ENCODE assay signal across 8 cellular contexts in the genomic region with DNA sequence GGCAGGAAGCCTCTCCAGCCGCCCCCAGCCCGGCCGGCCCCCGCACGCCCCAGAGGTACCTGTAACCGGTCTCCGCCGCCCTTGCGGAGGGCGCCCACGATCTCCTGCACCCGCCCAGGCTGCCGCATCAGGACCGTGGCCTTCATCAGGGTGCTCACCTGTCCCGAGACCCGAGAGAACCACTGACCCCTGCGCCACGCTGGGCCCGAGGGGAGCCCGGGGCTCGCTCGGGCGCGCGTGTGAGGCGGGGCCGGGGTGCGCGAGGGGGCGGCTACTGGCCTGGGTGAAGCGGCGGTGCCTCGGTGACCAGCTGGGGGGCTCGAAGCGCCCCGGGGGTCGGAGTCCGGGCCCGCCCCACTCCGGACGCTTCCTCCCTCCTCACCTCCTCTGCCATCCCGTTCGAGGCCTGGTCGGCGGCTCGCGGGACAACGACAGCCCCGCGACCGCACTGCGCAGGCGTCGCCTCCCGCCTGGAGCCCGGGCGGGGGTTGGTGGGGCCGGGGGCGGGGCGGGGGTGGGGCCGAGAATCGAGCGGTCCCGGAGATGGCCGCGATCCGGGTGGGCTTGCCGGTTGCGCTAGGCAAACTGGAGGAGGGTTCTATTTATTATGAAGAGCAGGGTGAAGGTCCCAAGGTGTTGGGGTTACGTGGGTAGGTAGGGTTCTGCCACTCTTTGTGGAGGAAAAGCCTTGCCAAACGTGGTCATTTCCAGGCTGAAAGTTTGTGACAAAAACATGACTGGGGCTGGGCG. TPM values are rescaled to one million over a fixed set of nuclear protein-coding genes. Genes with fewer than 3 reads are reported as not detected.
DNase-seq lines count a peak whose midpoint lies in the region; ATAC-seq and TF ChIP-seq lines count a peak whose summit lies in the region.

Gene NT5C3B (minus strand): TSS at position 433 of the 750 bp plus-strand sequence. CDS start 39 bp downstream, at position 394.

- no peaks in the 10 kb centered on the region for H3K27me3 ChIP-seq in CD8-positive, alpha-beta T cell (ENCODE audit: insufficient read depth, low read length)
- no peaks in the 10 kb centered on the region for H3K27me3 ChIP-seq in mucosa of rectum (ENCODE audit: control insufficient read depth in 2 of 2, insufficient read depth in 2 of 2, low read length in 2 of 2)

- peaks cover 13% of the 10 kb centered on the region for H3K4me1 ChIP-seq in CD8-positive, alpha-beta T cell (ENCODE audit: insufficient read depth, low read length)
- peaks cover 3 to 7% of the 10 kb centered on the region in 2 donors for H3K4me1 ChIP-seq in mucosa of rectum (ENCODE audit: control insufficient read depth in 2 of 2, insufficient read depth in 2 of 2, low read length in 2 of 2)

- peak; percentile 82 for ATAC-seq in CD8-positive, alpha-beta T cell
- ATAC-seq in GM21825 (IDR thresholded peaks at IDR 0.05; ENCODE audit: unreplicated experiment): peak; percentile 74

- no peaks in the 10 kb centered on the region for H3K27me3 Mint-ChIP-seq in CD8-positive, alpha-beta T cell (ENCODE audit: low read depth)

- peak within 1 kb of the TSS; percentile 56 for H3K27ac ChIP-seq in CD8-positive, alpha-beta T cell (ENCODE audit: low read depth, low read length)
- peak within 1 kb of the TSS in 1 of 2 donors; percentile 23 for H3K27ac ChIP-seq in mucosa of rectum (ENCODE audit: low read depth in 2 of 2, low read length in 2 of 2)

- peak within 1 kb of the TSS; percentile 68 to 71 for H3K9ac ChIP-seq in mucosa of rectum (ENCODE audit: low read depth in 1 of 2, low read length in 2 of 2)

- H3K4me3 ChIP-seq in CD8-positive, alpha-beta T cell (ENCODE audit: low read depth, low read length): peak within 1 kb of the TSS; percentile 82
- peak within 1 kb of the TSS; percentile 65 to 79 for H3K4me3 ChIP-seq in mucosa of rectum (ENCODE audit: low read length in 2 of 2)

- H3K36me3 ChIP-seq in CD8-positive, alpha-beta T cell (ENCODE audit: insufficient read depth, low read length): peaks cover 5% of the 10 kb centered on the region
- peaks cover 0 to 4% of the 10 kb centered on the region in 2 donors for H3K36me3 ChIP-seq in mucosa of rectum (ENCODE audit: control insufficient read depth in 2 of 2, insufficient read depth in 2 of 2, low read length in 2 of 2)

- DNase-seq in CD8-positive, alpha-beta T cell: peak in 6 of 7 experiments; percentile 43 to 79 (median 53)
- peak; percentile 42 for DNase-seq in NCI-H510A (lab: John Stamatoyannopoulos, UW)
- peak; percentile 58 for DNase-seq in activated CD8-positive, alpha-beta memory T cell treated with anti-CD3 and anti-CD28 coated beads, Interleukin-2, amount 50 U/mL, for 4 hours
- peak; percentile 81 for DNase-seq in epidermal melanocyte (ENCODE audit: insufficient read length, low spot score)
- peak; percentile 6 to 24 for DNase-seq in stimulated activated CD8-positive, alpha-beta memory T cell treated with anti-CD3 and anti-CD28 coated beads, Interleukin-4, amount 100 ng/mL, for 4 hours (ENCODE audit: low read depth in 2 of 2, low spot score in 1 of 2)
- DNase-seq in SIG-M5 treated with dmso at 0.1 percent for 504 hours (lab: John Stamatoyannopoulos, UW; ENCODE audit: unreplicated experiment): no peak

- peaks cover 16% of the 10 kb centered on the region for H3K4me1 Mint-ChIP-seq in CD8-positive, alpha-beta T cell (ENCODE audit: low read depth)

- POLR2A ChIA-PET in CD8-positive, alpha-beta T cell (lab: Charles Lee): interaction anchor here (0.6 to 1.6 kb wide), 4 partner anchors 16 to 28 kb away, joined by 3 to 6 read pairs (median 4); partner anchors contain the start of gene P3H4

- CTCF ChIA-PET in CD8-positive, alpha-beta T cell (lab: Charles Lee): interaction anchor here (2.3 kb wide), 1 partner anchor 35 kb away, joined by 5 read pairs; no protein-coding TSS in a partner anchor

- no peaks in the 10 kb centered on the region for H3K9me3 Mint-ChIP-seq in CD8-positive, alpha-beta T cell

- peak within 1 kb of the TSS; percentile 88 for H3K4me3 Mint-ChIP-seq in CD8-positive, alpha-beta T cell

- no peak for TF ChIP-seq CTCF in CD8-positive, alpha-beta T cell (IDR thresholded peaks at IDR 0.05)

- peak within 1 kb of the TSS; percentile 37 for H3K27ac Mint-ChIP-seq in CD8-positive, alpha-beta T cell

- intact Hi-C loops in CD8-positive, alpha-beta T cell (cut with DNase I, micrococcal nuclease): loop anchor here (1.0 to 2.0 kb wide), 2 partner anchors 29 kb away; partner anchors contain the start of gene KLHL11 (in 2 of the 2)

- H3K36me3 Mint-ChIP-seq in CD8-positive, alpha-beta T cell: peaks cover 9% of the 10 kb centered on the region

- H3K9me3 ChIP-seq in CD8-positive, alpha-beta T cell (ENCODE audit: low read length): no peaks in the 10 kb centered on the region
- H3K9me3 ChIP-seq in mucosa of rectum (ENCODE audit: control insufficient read depth in 2 of 2, low read length in 2 of 2): no peaks in the 10 kb centered on the region

RNA-seq across cellular contexts. Expression of gene NT5C3B, which starts in this region (rescaled TPM):
- 10 to 100 TPM; 26.5 to 27.0 TPM for total RNA-seq in CD8-positive, alpha-beta T cell
